In genomic region chr3:48086736-48087470, GRCh38 we compare ENCODE assay signal across 8 cellular contexts.
DNase-seq lines count a peak whose midpoint lies in the region; ATAC-seq and TF ChIP-seq lines count a peak whose summit lies in the region.

No MANE protein-coding gene starts in this region.

- ATAC-seq in T-helper 17 cell (no peak), HG03469 (IDR thresholded peaks at IDR 0.05; ENCODE audit: unreplicated experiment) (no peak), HG03565 (IDR thresholded peaks at IDR 0.05; ENCODE audit: unreplicated experiment) (no peak)

- CTCF ChIA-PET in HEK293 (lab: Yijun Ruan, JAX) = interaction anchor here (1.0 kb wide), 1 partner anchor 65 kb away, joined by 5 read pairs; no protein-coding TSS in a partner anchor

- intact Hi-C loops in sigmoid colon (cut with DNase I) = no loop called here

- peaks cover 2% of the 10 kb centered on the region; the same call in 1 of the 2 replicates for H3K4me1 ChIP-seq in HEK293 (ENCODE audit: control insufficient read depth, insufficient read depth, low read length)
- H3K4me1 ChIP-seq in sigmoid colon = peaks cover 0 to 63% (median 44%) of the 10 kb centered on the region in 4 donors

- H3K9me3 ChIP-seq in HEK293 (ENCODE audit: control insufficient read depth, insufficient read depth, low read depth, low read length) (no peaks in the 10 kb centered on the region), T-helper 17 cell (ENCODE audit: control insufficient read depth, low read length, poor library complexity, severe bottlenecking) (no peaks in the 10 kb centered on the region), sigmoid colon (no peaks in the 10 kb centered on the region)

- H3K36me3 Mint-ChIP-seq in T-helper 17 cell (ENCODE audit: low read depth) = no peaks in the 10 kb centered on the region

- TF ChIP-seq POLR2A in sigmoid colon (IDR thresholded peaks at IDR 0.05) = no peak

- no peaks in the 10 kb centered on the region for H3K27me3 Mint-ChIP-seq in T-helper 17 cell

- peaks cover 26% of the 10 kb centered on the region for H3K4me1 Mint-ChIP-seq in T-helper 17 cell

- H3K4me3 ChIP-seq in HEK293 (ENCODE audit: low read depth, low read length) (peak overlapping the region; percentile 83), sigmoid colon (peak overlapping the region; percentile 72 to 99 (median 88))

- H3K4me3 Mint-ChIP-seq in T-helper 17 cell = peak overlapping the region; percentile 96

- TF ChIP-seq CTCF in HEK293 (tag by site-specific recombination; IDR thresholded peaks at IDR 0.05) = no peak
- TF ChIP-seq CTCF in sigmoid colon (IDR thresholded peaks at IDR 0.05) = no peak

- DNase-seq in T-helper 17 cell (no peak), fibroblast of the conjunctiva (ENCODE audit: low read depth) (peak; percentile 8), sigmoid colon (no peak), DMS114 treated with DMSO at 0.1 percent for 48 hours (lab: John Stamatoyannopoulos, UW; ENCODE audit: unreplicated experiment) (no peak), NCI-H2171 (lab: John Stamatoyannopoulos, UW) (no peak)

- 42 to 58% methylated on average over 2 of the region's 2 CpGs for WGBS in sigmoid colon, 2 donors

- TF ChIP-seq EP300 in sigmoid colon (IDR thresholded peaks at IDR 0.05) = peak in 1 of 4 donors; percentile 48

- H3K36me3 ChIP-seq in HEK293 (ENCODE audit: control insufficient read depth in 2 of 2, insufficient read depth in 1 of 2, low read length in 2 of 2) = no peaks in the 10 kb centered on the region; a peak in 1 of 3 replicates
- peaks cover 0 to 9% (median 3%) of the 10 kb centered on the region in 4 donors for H3K36me3 ChIP-seq in sigmoid colon

- H3K27ac ChIP-seq in HEK293 (ENCODE audit: extremely low read depth, low read depth, low read length) (peak overlapping the region; percentile 86; the same call in 1 of the 2 replicates), sigmoid colon (peak overlapping the region; percentile 96 to 100 (median 99))

- POLR2A ChIA-PET in HEK293 (lab: Yijun Ruan, JAX) = interaction anchor here (0.9 to 3.6 kb wide), 2 partner anchors 27 to 64 kb away, joined by 4 to 22 read pairs; no protein-coding TSS in a partner anchor

- no peaks in the 10 kb centered on the region for H3K27me3 ChIP-seq in sigmoid colon

- H3K27ac Mint-ChIP-seq in T-helper 17 cell = peak overlapping the region; percentile 93

TF ChIP-seq in HEK293, 187 proteins besides CTCF, POLR2A, EP300 and RAD21:
- TF ChIP-seq MEIS1 (CRISPR knock-in tag; IDR thresholded peaks at IDR 0.05; ENCODE audit: borderline replicate concordance) = no peak
- TF ChIP-seq ZNF121 (tag by site-specific recombination; IDR thresholded peaks at IDR 0.05) = no peak
- TF ChIP-seq KLF10 (tag by site-specific recombination; IDR thresholded peaks at IDR 0.05) = no peak
- TF ChIP-seq ZNF138 (tag by site-specific recombination; IDR thresholded peaks at IDR 0.05; ENCODE audit: borderline replicate concordance) = no peak
- no peak for TF ChIP-seq ZNF174 (tag by site-specific recombination; IDR thresholded peaks at IDR 0.05)
- no peak for TF ChIP-seq ZBTB1 (tag by site-specific recombination; IDR thresholded peaks at IDR 0.05)
- TF ChIP-seq ZNF768 (tag by site-specific recombination; IDR thresholded peaks at IDR 0.05) = no peak
- TF ChIP-seq, protein P1, sequence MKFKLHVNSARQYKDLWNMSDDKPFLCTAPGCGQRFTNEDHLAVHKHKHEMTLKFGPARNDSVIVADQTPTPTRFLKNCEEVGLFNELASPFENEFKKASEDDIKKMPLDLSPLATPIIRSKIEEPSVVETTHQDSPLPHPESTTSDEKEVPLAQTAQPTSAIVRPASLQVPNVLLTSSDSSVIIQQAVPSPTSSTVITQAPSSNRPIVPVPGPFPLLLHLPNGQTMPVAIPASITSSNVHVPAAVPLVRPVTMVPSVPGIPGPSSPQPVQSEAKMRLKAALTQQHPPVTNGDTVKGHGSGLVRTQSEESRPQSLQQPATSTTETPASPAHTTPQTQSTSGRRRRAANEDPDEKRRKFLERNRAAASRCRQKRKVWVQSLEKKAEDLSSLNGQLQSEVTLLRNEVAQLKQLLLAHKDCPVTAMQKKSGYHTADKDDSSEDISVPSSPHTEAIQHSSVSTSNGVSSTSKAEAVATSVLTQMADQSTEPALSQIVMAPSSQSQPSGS (tag by site-specific recombination; IDR thresholded peaks at IDR 0.05; ENCODE audit: low read depth) = no peak
- no peak for TF ChIP-seq ZNF707 (tag by site-specific recombination; IDR thresholded peaks at IDR 0.05)
- TF ChIP-seq ZNF148 (tag by site-specific recombination; IDR thresholded peaks at IDR 0.05; ENCODE audit: borderline replicate concordance) = no peak
- TF ChIP-seq BCL11B (tag by site-specific recombination; IDR thresholded peaks at IDR 0.05; ENCODE audit: low read depth) = no peak
- no peak for TF ChIP-seq ZNF830 (tag by site-specific recombination; IDR thresholded peaks at IDR 0.05; ENCODE audit: low read depth)
- no peak for TF ChIP-seq KLF9 (tag by site-specific recombination; IDR thresholded peaks at IDR 0.05; ENCODE audit: low read depth)
- no peak for TF ChIP-seq ZNF404 (tag by site-specific recombination; IDR thresholded peaks at IDR 0.05)
- TF ChIP-seq ZNF18 (tag by site-specific recombination; IDR thresholded peaks at IDR 0.05) = no peak
- no peak for TF ChIP-seq ZNF843 (tag by site-specific recombination; IDR thresholded peaks at IDR 0.05)
- TF ChIP-seq, protein P2, sequence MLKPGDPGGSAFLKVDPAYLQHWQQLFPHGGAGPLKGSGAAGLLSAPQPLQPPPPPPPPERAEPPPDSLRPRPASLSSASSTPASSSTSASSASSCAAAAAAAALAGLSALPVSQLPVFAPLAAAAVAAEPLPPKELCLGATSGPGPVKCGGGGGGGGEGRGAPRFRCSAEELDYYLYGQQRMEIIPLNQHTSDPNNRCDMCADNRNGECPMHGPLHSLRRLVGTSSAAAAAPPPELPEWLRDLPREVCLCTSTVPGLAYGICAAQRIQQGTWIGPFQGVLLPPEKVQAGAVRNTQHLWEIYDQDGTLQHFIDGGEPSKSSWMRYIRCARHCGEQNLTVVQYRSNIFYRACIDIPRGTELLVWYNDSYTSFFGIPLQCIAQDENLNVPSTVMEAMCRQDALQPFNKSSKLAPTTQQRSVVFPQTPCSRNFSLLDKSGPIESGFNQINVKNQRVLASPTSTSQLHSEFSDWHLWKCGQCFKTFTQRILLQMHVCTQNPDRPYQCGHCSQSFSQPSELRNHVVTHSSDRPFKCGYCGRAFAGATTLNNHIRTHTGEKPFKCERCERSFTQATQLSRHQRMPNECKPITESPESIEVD (tag by site-specific recombination; IDR thresholded peaks at IDR 0.05) = no peak
- no peak for TF ChIP-seq ZNF555 (tag by site-specific recombination; conservative IDR thresholded peaks at IDR 0.05)
- TF ChIP-seq SP3 (tag by site-specific recombination; IDR thresholded peaks at IDR 0.05) = no peak
